ENCODE assay signal across 1 cellular context in the genomic region with DNA sequence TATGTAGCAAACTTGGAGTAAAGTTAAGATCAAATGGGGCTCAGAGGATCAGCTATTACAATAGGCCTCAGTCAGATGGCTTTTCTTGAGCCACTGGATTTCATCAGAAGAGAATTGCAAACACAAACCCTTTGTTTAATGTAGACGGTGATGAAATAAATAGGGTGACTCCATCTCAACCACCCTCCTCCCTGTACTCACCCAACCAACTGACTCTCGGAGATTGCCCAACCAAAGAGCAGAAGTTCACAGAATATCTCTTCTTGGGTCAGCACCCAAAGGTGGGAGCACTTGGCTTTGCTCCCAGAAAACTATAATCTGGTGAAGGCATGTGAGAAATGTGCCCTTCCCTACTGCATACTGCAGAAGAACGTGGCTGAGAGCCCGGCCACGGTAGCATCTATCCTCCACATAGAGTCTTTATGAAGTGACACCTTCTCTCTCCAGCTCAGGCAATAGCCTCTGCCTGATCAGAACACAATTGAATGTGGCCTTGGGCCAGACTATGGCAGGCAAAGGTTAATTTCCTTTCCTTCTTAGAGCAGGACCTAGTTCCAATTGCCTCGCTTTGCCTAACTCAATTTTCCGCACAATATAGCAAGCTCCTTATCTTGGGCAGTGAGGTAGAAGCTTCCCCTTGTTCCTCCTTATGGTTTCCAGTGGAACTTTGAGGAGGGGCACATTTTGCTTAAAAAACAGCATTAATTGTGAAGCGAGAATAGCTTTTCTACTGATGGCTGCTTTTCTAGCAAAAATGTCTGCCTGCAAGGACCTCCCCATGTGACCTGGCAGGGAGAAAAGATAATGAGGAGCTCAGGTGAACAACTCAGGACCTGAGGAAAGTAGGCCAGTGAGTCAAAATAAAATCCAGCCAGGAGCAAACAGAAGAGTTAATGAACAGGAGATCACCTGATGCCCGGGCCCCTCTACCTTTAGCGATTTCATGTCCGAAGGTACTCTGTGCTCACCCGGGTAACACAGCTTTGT.
TF ChIP-seq lines count a peak whose summit lies in the region.

No MANE protein-coding gene starts in this region.

TF ChIP-seq in HepG2, 621 proteins besides CTCF, POLR2A, EP300 and RAD21 (continued from another document and continues in another):
- TF ChIP-seq HMGA1 (CRISPR knock-in tag; conservative IDR thresholded peaks at IDR 0.05): no peak
- TF ChIP-seq ASH2L (IDR thresholded peaks at IDR 0.05; ENCODE audit: insufficient read length, low read depth, low read length): peak; percentile 71
- 0 out of 2 replicates have a peak, but pooled peaks have one; percentile 12 for TF ChIP-seq STAG1 (CRISPR knock-in tag; IDR thresholded peaks at IDR 0.05)
- TF ChIP-seq ZBTB20 (CRISPR knock-in tag; IDR thresholded peaks at IDR 0.05; ENCODE audit: borderline replicate concordance, low read depth): peak; percentile 21; the same call in 1 of the 2 replicates
- peak; percentile 68; the same call in 1 of the 2 replicates for TF ChIP-seq NCOA1 (CRISPR knock-in tag; IDR thresholded peaks at IDR 0.05)
- no peak for TF ChIP-seq ZNF225 (CRISPR knock-in tag; IDR thresholded peaks at IDR 0.05)
- peak; percentile 89 for TF ChIP-seq RARA (CRISPR knock-in tag; IDR thresholded peaks at IDR 0.05)
- TF ChIP-seq KDM3A (CRISPR knock-in tag; IDR thresholded peaks at IDR 0.05; ENCODE audit: low read depth): peak; percentile 84; the same call in 1 of the 2 replicates
- TF ChIP-seq, protein P1, sequence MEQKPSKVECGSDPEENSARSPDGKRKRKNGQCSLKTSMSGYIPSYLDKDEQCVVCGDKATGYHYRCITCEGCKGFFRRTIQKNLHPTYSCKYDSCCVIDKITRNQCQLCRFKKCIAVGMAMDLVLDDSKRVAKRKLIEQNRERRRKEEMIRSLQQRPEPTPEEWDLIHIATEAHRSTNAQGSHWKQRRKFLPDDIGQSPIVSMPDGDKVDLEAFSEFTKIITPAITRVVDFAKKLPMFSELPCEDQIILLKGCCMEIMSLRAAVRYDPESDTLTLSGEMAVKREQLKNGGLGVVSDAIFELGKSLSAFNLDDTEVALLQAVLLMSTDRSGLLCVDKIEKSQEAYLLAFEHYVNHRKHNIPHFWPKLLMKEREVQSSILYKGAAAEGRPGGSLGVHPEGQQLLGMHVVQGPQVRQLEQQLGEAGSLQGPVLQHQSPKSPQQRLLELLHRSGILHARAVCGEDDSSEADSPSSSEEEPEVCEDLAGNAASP (CRISPR knock-in tag; IDR thresholded peaks at IDR 0.05; ENCODE audit: borderline replicate concordance): peak; percentile 60
- peak; percentile 88; the same call in 1 of the 2 replicates for TF ChIP-seq ZNF264 (CRISPR knock-in tag; IDR thresholded peaks at IDR 0.05)
- peak; percentile 91 for TF ChIP-seq TBL1XR1 (IDR thresholded peaks at IDR 0.05; ENCODE audit: borderline replicate concordance, low read length, partially characterized antibody)
- peak; percentile 35; the same call in 1 of the 2 replicates for TF ChIP-seq GLI4 (CRISPR knock-in tag; IDR thresholded peaks at IDR 0.05; ENCODE audit: borderline replicate concordance)
- TF ChIP-seq REL (CRISPR knock-in tag; conservative IDR thresholded peaks at IDR 0.05): no peak
- no peak for TF ChIP-seq ZNF468 (CRISPR knock-in tag; IDR thresholded peaks at IDR 0.05)
- peak; percentile 76; the same call in 1 of the 2 replicates for TF ChIP-seq TBX2 (CRISPR knock-in tag; IDR thresholded peaks at IDR 0.05; ENCODE audit: borderline replicate concordance)
- TF ChIP-seq PRPF4 (IDR thresholded peaks at IDR 0.05; ENCODE audit: low read depth, low read length, poor library complexity, severe bottlenecking): no peak
- TF ChIP-seq ZFP1 (CRISPR knock-in tag; IDR thresholded peaks at IDR 0.05): peak; percentile 82; the same call in 1 of the 2 replicates
- TF ChIP-seq JUN (CRISPR knock-in tag; IDR thresholded peaks at IDR 0.05): peak; percentile 47; the same call in 1 of the 2 replicates
- TF ChIP-seq HNRNPL (IDR thresholded peaks at IDR 0.05; ENCODE audit: low read depth, low read length): no peak
- TF ChIP-seq, protein P2, sequence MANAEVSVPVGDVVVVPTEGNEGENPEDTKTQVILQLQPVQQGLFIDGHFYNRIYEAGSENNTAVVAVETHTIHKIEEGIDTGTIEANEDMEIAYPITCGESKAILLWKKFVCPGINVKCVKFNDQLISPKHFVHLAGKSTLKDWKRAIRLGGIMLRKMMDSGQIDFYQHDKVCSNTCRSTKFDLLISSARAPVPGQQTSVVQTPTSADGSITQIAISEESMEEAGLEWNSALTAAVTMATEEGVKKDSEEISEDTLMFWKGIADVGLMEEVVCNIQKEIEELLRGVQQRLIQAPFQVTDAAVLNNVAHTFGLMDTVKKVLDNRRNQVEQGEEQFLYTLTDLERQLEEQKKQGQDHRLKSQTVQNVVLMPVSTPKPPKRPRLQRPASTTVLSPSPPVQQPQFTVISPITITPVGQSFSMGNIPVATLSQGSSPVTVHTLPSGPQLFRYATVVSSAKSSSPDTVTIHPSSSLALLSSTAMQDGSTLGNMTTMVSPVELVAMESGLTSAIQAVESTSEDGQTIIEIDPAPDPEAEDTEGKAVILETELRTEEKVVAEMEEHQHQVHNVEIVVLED (CRISPR knock-in tag; IDR thresholded peaks at IDR 0.05; ENCODE audit: borderline replicate concordance): peak; percentile 46; the same call in 1 of the 2 replicates
- peak; percentile 43; the same call in 1 of the 2 replicates for TF ChIP-seq TARDBP (CRISPR knock-in tag; IDR thresholded peaks at IDR 0.05)
- peak; percentile 62 for TF ChIP-seq CBFB (CRISPR knock-in tag; IDR thresholded peaks at IDR 0.05)
- TF ChIP-seq ZNF598 (CRISPR knock-in tag; IDR thresholded peaks at IDR 0.05; ENCODE audit: borderline replicate concordance): no peak
- 0 out of 2 replicates have a peak, but pooled peaks have one; percentile 18 for TF ChIP-seq WIZ (CRISPR knock-in tag; IDR thresholded peaks at IDR 0.05)
- TF ChIP-seq ZNF10 (CRISPR knock-in tag; IDR thresholded peaks at IDR 0.05; ENCODE audit: borderline replicate concordance, low read depth): no peak
- TF ChIP-seq, protein P3, sequence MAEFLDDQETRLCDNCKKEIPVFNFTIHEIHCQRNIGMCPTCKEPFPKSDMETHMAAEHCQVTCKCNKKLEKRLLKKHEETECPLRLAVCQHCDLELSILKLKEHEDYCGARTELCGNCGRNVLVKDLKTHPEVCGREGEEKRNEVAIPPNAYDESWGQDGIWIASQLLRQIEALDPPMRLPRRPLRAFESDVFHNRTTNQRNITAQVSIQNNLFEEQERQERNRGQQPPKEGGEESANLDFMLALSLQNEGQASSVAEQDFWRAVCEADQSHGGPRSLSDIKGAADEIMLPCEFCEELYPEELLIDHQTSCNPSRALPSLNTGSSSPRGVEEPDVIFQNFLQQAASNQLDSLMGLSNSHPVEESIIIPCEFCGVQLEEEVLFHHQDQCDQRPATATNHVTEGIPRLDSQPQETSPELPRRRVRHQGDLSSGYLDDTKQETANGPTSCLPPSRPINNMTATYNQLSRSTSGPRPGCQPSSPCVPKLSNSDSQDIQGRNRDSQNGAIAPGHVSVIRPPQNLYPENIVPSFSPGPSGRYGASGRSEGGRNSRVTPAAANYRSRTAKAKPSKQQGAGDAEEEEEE (CRISPR knock-in tag; IDR thresholded peaks at IDR 0.05; ENCODE audit: borderline replicate concordance): no peak
- peak; percentile 25; the same call in 1 of the 2 replicates for TF ChIP-seq ZNF777 (CRISPR knock-in tag; IDR thresholded peaks at IDR 0.05)
- peak; percentile 59; the same call in 1 of the 2 replicates for TF ChIP-seq MYC (CRISPR knock-in tag; IDR thresholded peaks at IDR 0.05; ENCODE audit: borderline replicate concordance)
- TF ChIP-seq RFXAP (CRISPR knock-in tag; IDR thresholded peaks at IDR 0.05; ENCODE audit: borderline replicate concordance): peak; percentile 80
- TF ChIP-seq, protein P4, sequence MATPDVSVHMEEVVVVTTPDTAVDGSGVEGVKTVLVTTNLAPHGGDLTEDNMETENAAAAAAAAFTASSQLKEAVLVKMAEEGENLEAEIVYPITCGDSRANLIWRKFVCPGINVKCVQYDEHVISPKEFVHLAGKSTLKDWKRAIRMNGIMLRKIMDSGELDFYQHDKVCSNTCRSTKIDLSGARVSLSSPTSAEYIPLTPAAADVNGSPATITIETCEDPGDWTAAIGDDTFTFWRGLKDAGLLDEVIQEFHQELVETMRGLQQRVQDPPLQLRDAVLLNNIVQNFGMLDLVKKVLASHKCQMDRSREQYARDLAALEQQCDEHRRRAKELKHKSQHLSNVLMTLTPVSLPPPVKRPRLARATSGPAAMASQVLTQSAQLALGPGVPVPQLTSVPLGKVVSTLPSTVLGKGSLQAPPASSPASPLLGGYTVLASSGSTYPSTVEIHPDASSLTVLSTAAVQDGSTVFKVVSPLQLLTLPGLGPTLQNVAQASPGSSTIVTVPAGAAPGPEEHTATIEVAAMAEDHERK (CRISPR knock-in tag; IDR thresholded peaks at IDR 0.05; ENCODE audit: low read depth): peak; percentile 11; the same call in 1 of the 2 replicates
- peak; percentile 72; the same call in 1 of the 2 replicates for TF ChIP-seq SP140L (CRISPR knock-in tag; IDR thresholded peaks at IDR 0.05; ENCODE audit: borderline replicate concordance)
- TF ChIP-seq TGIF2 (CRISPR knock-in tag; IDR thresholded peaks at IDR 0.05): peak; percentile 29; the same call in 1 of the 2 replicates
- TF ChIP-seq POGZ (CRISPR knock-in tag; IDR thresholded peaks at IDR 0.05): peak; percentile 58
- peak; percentile 33; the same call in 1 of the 2 replicates for TF ChIP-seq FOXK2 (IDR thresholded peaks at IDR 0.05)
- TF ChIP-seq, protein P5, sequence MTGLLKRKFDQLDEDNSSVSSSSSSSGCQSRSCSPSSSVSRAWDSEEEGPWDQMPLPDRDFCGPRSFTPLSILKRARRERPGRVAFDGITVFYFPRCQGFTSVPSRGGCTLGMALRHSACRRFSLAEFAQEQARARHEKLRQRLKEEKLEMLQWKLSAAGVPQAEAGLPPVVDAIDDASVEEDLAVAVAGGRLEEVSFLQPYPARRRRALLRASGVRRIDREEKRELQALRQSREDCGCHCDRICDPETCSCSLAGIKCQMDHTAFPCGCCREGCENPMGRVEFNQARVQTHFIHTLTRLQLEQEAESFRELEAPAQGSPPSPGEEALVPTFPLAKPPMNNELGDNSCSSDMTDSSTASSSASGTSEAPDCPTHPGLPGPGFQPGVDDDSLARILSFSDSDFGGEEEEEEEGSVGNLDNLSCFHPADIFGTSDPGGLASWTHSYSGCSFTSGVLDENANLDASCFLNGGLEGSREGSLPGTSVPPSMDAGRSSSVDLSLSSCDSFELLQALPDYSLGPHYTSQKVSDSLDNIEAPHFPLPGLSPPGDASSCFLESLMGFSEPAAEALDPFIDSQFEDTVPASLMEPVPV (CRISPR knock-in tag; IDR thresholded peaks at IDR 0.05): no peak
- TF ChIP-seq, protein P6, sequence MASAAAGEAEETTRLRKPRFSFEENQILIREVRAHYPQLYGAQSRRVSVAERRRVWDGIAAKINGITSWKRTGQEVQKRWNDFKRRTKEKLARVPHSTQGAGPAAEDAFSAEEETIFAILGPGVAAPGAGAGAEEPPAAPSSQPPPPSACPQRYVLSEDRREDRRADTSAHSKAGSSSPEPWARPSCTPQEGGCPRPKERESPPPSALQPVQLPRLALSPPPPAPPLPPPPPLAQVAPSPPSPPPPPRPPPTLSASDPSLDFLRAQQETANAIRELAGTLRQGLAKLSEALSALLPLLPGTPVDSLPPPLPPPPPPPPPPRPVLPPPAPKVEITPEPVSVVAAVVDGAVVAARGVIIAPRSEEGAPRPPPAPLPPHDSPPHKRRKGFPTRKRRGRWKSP (CRISPR knock-in tag; IDR thresholded peaks at IDR 0.05): peak; percentile 75; the same call in 1 of the 2 replicates
- no peak for TF ChIP-seq ZNF430 (CRISPR knock-in tag; IDR thresholded peaks at IDR 0.05)
- no peak for TF ChIP-seq GZF1 (CRISPR knock-in tag; IDR thresholded peaks at IDR 0.05)
- TF ChIP-seq ZNF382 (CRISPR knock-in tag; IDR thresholded peaks at IDR 0.05; ENCODE audit: borderline replicate concordance): no peak
- TF ChIP-seq SIX1 (CRISPR knock-in tag; IDR thresholded peaks at IDR 0.05; ENCODE audit: borderline replicate concordance): peak; percentile 59; the same call in 1 of the 2 replicates
- peak; percentile 79; the same call in 1 of the 2 replicates for TF ChIP-seq RXRB (CRISPR knock-in tag; IDR thresholded peaks at IDR 0.05; ENCODE audit: borderline replicate concordance)
- TF ChIP-seq, protein P7, sequence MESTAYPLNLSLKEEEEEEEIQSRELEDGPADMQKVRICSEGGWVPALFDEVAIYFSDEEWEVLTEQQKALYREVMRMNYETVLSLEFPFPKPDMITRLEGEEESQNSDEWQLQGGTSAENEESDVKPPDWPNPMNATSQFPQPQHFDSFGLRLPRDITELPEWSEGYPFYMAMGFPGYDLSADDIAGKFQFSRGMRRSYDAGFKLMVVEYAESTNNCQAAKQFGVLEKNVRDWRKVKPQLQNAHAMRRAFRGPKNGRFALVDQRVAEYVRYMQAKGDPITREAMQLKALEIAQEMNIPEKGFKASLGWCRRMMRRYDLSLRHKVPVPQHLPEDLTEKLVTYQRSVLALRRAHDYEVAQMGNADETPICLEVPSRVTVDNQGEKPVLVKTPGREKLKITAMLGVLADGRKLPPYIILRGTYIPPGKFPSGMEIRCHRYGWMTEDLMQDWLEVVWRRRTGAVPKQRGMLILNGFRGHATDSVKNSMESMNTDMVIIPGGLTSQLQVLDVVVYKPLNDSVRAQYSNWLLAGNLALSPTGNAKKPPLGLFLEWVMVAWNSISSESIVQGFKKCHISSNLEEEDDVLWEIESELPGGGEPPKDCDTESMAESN (CRISPR knock-in tag; conservative IDR thresholded peaks at IDR 0.05): peak; percentile 90
- TF ChIP-seq, protein P8, sequence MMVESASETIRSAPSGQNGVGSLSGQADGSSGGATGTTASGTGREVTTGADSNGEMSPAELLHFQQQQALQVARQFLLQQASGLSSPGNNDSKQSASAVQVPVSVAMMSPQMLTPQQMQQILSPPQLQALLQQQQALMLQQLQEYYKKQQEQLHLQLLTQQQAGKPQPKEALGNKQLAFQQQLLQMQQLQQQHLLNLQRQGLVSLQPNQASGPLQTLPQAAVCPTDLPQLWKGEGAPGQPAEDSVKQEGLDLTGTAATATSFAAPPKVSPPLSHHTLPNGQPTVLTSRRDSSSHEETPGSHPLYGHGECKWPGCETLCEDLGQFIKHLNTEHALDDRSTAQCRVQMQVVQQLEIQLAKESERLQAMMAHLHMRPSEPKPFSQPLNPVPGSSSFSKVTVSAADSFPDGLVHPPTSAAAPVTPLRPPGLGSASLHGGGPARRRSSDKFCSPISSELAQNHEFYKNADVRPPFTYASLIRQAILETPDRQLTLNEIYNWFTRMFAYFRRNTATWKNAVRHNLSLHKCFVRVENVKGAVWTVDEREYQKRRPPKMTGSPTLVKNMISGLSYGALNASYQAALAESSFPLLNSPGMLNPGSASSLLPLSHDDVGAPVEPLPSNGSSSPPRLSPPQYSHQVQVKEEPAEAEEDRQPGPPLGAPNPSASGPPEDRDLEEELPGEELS (CRISPR knock-in tag; IDR thresholded peaks at IDR 0.05): peak; percentile 92
- TF ChIP-seq PHF21A (CRISPR knock-in tag; IDR thresholded peaks at IDR 0.05): peak; percentile 85; the same call in 1 of the 2 replicates
- TF ChIP-seq, protein P9, sequence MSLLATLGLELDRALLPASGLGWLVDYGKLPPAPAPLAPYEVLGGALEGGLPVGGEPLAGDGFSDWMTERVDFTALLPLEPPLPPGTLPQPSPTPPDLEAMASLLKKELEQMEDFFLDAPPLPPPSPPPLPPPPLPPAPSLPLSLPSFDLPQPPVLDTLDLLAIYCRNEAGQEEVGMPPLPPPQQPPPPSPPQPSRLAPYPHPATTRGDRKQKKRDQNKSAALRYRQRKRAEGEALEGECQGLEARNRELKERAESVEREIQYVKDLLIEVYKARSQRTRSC (CRISPR knock-in tag; IDR thresholded peaks at IDR 0.05; ENCODE audit: low read depth): no peak
- no peak for TF ChIP-seq SP1 (IDR thresholded peaks at IDR 0.05)
- no peak for TF ChIP-seq SP1 (CRISPR knock-in tag; IDR thresholded peaks at IDR 0.05)
- no peak for TF ChIP-seq ZNF790 (CRISPR knock-in tag; IDR thresholded peaks at IDR 0.05; ENCODE audit: borderline replicate concordance)
- no peak for TF ChIP-seq SMYD3 (CRISPR knock-in tag; IDR thresholded peaks at IDR 0.05)
- no peak for TF ChIP-seq SOX6 (IDR thresholded peaks at IDR 0.05)
- TF ChIP-seq SOX6 (CRISPR knock-in tag; IDR thresholded peaks at IDR 0.05): peak; percentile 100
